ENCODE assay signal across 1 cellular context in genomic region chr20:33650753-33651561, GRCh38.
TF ChIP-seq lines count a peak whose summit lies in the region.

No MANE protein-coding gene starts in this region.

TF ChIP-seq in HepG2, 621 proteins besides CTCF, POLR2A, EP300 and RAD21 (continues in another document):
- TF ChIP-seq ATF5 (CRISPR knock-in tag; IDR thresholded peaks at IDR 0.05; ENCODE audit: low read depth): no peak
- no peak for TF ChIP-seq ZBTB2 (CRISPR knock-in tag; IDR thresholded peaks at IDR 0.05; ENCODE audit: low read depth)
- no peak for TF ChIP-seq RERE (CRISPR knock-in tag; IDR thresholded peaks at IDR 0.05; ENCODE audit: low read depth)
- peak; percentile 89 for TF ChIP-seq RBM22 (optimal IDR thresholded peaks at IDR 0.05; ENCODE audit: low read length)
- TF ChIP-seq PAWR (CRISPR knock-in tag; IDR thresholded peaks at IDR 0.05; ENCODE audit: borderline replicate concordance): no peak
- TF ChIP-seq FLYWCH1 (CRISPR knock-in tag; IDR thresholded peaks at IDR 0.05): no peak
- no peak for TF ChIP-seq ZBTB40 (IDR thresholded peaks at IDR 0.05)
- TF ChIP-seq ZBTB40 (CRISPR knock-in tag; IDR thresholded peaks at IDR 0.05): no peak
- TF ChIP-seq ZBED4 (CRISPR knock-in tag; IDR thresholded peaks at IDR 0.05; ENCODE audit: borderline replicate concordance): no peak
- no peak; the same call in 1 of the 2 replicates for TF ChIP-seq CENPT (CRISPR knock-in tag; IDR thresholded peaks at IDR 0.05; ENCODE audit: low read depth)
- no peak for TF ChIP-seq THAP11 (CRISPR knock-in tag; IDR thresholded peaks at IDR 0.05)
- TF ChIP-seq SMAD9 (CRISPR knock-in tag; IDR thresholded peaks at IDR 0.05): no peak
- TF ChIP-seq WIZ (CRISPR knock-in tag; IDR thresholded peaks at IDR 0.05): no peak
- TF ChIP-seq FOXK2 (IDR thresholded peaks at IDR 0.05): no peak
- no peak for TF ChIP-seq RXRA (CRISPR knock-in tag; IDR thresholded peaks at IDR 0.05)
- no peak for TF ChIP-seq MED1 (CRISPR knock-in tag; IDR thresholded peaks at IDR 0.05)
- no peak for TF ChIP-seq RNF2 (conservative IDR thresholded peaks at IDR 0.05; ENCODE audit: low read depth)
- no peak for TF ChIP-seq ZNF10 (CRISPR knock-in tag; IDR thresholded peaks at IDR 0.05; ENCODE audit: borderline replicate concordance, low read depth)
- no peak for TF ChIP-seq NFATC3 (CRISPR knock-in tag; IDR thresholded peaks at IDR 0.05)
- TF ChIP-seq TBP (CRISPR knock-in tag; IDR thresholded peaks at IDR 0.05): no peak
- TF ChIP-seq MTA3 (CRISPR knock-in tag; IDR thresholded peaks at IDR 0.05): no peak
- no peak for TF ChIP-seq ZBTB1 (CRISPR knock-in tag; IDR thresholded peaks at IDR 0.05; ENCODE audit: borderline replicate concordance)
- peak; percentile 75 for TF ChIP-seq ZNF652 (CRISPR knock-in tag; IDR thresholded peaks at IDR 0.05; ENCODE audit: borderline replicate concordance, low read depth)
- TF ChIP-seq ZNF230 (CRISPR knock-in tag; IDR thresholded peaks at IDR 0.05): no peak
- no peak for TF ChIP-seq ZNF451 (CRISPR knock-in tag; IDR thresholded peaks at IDR 0.05)
- TF ChIP-seq MAFF (IDR thresholded peaks at IDR 0.05; ENCODE audit: low read depth, low read length): no peak
- no peak for TF ChIP-seq GATA4 (IDR thresholded peaks at IDR 0.05; ENCODE audit: borderline replicate concordance, low read depth)
- no peak for TF ChIP-seq IRF2 (CRISPR knock-in tag; IDR thresholded peaks at IDR 0.05)
- no peak for TF ChIP-seq ZNF296 (CRISPR knock-in tag; conservative IDR thresholded peaks at IDR 0.05)
- TF ChIP-seq FOSL1 (CRISPR knock-in tag; IDR thresholded peaks at IDR 0.05; ENCODE audit: borderline replicate concordance): no peak
- no peak for TF ChIP-seq ZNF687 (CRISPR knock-in tag; IDR thresholded peaks at IDR 0.05)
- TF ChIP-seq ZNF354B (CRISPR knock-in tag; IDR thresholded peaks at IDR 0.05): no peak
- no peak for TF ChIP-seq ZNF749 (CRISPR knock-in tag; IDR thresholded peaks at IDR 0.05; ENCODE audit: borderline replicate concordance)
- no peak for TF ChIP-seq ZBTB3 (CRISPR knock-in tag; IDR thresholded peaks at IDR 0.05; ENCODE audit: borderline replicate concordance, low read depth)
- no peak for TF ChIP-seq MATR3 (CRISPR knock-in tag; IDR thresholded peaks at IDR 0.05)
- no peak for TF ChIP-seq ZNF589 (CRISPR knock-in tag; conservative IDR thresholded peaks at IDR 0.05)
